32 cellular contexts compared by ENCODE assay signal in the genomic region with DNA sequence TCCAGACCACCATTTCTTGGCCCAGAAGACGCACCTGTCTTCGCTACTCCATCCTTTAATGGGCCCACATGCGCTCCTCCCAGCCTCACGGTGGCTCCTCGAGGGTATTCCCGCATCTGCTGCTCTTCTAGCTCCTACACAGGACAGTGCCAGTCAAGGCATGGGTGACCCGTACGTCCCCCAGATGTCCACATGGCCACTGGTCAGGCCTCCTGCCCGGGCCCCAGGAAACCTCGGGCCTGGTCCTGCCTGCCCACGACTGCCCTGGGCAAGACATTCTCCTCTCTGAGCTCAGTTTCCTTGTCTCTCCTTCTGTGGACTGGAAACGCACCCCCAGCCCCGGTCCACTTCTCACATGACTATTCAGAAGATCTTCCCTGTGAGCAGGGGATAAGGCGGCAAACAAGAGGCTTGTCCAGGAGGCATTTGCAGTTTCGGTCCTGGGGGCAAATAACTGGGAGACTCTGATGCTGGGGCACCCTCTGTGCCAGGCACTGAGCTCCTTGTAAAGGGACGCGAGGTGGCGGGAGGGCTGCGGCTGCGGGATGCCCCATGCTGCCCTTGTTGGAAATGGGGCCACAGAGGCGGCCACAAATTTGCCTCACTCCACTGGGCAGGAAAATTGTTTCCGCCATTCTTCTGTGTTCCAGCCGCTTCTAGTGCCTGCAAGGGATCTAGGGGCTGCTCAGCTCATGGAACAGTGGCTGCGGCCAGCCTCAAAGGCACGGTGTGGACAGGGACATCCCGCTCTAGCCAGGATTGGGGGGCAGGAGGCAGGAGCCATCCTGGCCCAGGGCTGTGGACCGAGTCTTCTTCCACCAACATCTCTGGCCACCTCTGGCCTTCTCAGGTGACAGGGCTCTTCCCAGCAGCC. TPM values are rescaled to one million over a fixed set of nuclear protein-coding genes. Genes with fewer than 3 reads are reported as not detected.
DNase-seq lines count a peak whose midpoint lies in the region; ATAC-seq, FAIRE-seq and TF ChIP-seq lines count a peak whose summit lies in the region.
"Had no signal": no experiment of that assay in that cellular context is flagged by ENCODE, and none has a peak within 500 bp of the region (broad histone marks: within the 10 kb centered on the region; RNA-seq: fewer than 3 reads in every experiment).

No MANE protein-coding gene starts in this region.

- H3K18ac ChIP-seq in H1 (ENCODE audit: extremely low read depth, low read length), result no peak overlapping the region

- no peak overlapping the region for H3K14ac ChIP-seq in H1 (ENCODE audit: insufficient read length)

- H3K36me3 ChIP-seq in right atrium auricular region, result no peaks in the 10 kb centered on the region
- no peaks in the 10 kb centered on the region for H3K36me3 ChIP-seq in H1 (ENCODE audit: control insufficient read depth in 2 of 4, insufficient read depth in 4 of 4, low read length in 3 of 4)
- H3K36me3 ChIP-seq in sigmoid colon, result no peaks in the 10 kb centered on the region
- H3K36me3 ChIP-seq: SJSA1, thyroid gland had no signal

- ATAC-seq in Right ventricle myocardium inferior, result no peak
- ATAC-seq in HG03521 (IDR thresholded peaks at IDR 0.05; ENCODE audit: unreplicated experiment), result no peak
- ATAC-seq: activated CD4-positive, alpha-beta T cell treated with anti-CD3 and anti-CD28 coated beads for 36 hours; activated CD8-positive, alpha-beta T cell treated with anti-CD3 and anti-CD28 coated beads for 36 hours; activated T-helper 17 cell treated with anti-CD3 and anti-CD28 coated beads, Interleukin-2, amount 50 U/mL, for 72 hours; Panc1 had no signal

- no peaks in the 10 kb centered on the region for H3K79me1 ChIP-seq in H1 (ENCODE audit: low read depth, low read length)

- 88% methylated on average over 27 of the region's 27 CpGs; no CpG with 5 or more reads in 1 of the 2 experiments for WGBS in H1 (ENCODE audit: extremely low coverage in 1 of 2, insufficient coverage in 1 of 2, insufficient read length in 1 of 2, insufficient replicate concordance in 2 of 2, low coverage in 1 of 2, low lambda C conversion rate in 2 of 2, missing lambda C conversion rate in 1 of 2), 2 experiments
- 90 to 92% methylated on average over 27 of the region's 27 CpGs for WGBS in sigmoid colon, 2 donors

- H3K79me2 ChIP-seq in H1 (ENCODE audit: control insufficient read depth in 1 of 2, insufficient read depth in 2 of 2, low read length in 2 of 2), result no peaks in the 10 kb centered on the region
- H3K79me2 ChIP-seq: parathyroid adenoma had no signal

- no peak overlapping the region for H4K5ac ChIP-seq in H1 (ENCODE audit: insufficient read length, low read depth, low read length)

- H3K27me3 ChIP-seq in right atrium auricular region, result no peaks in the 10 kb centered on the region
- peaks cover 0 to 2% (median under 1%) of the 10 kb centered on the region in 4 experiments; a peak in 1 of 7 replicates for H3K27me3 ChIP-seq in H1 (replicated peaks in 1 of 4; ENCODE audit: control insufficient read depth in 3 of 4, extremely low read depth in 1 of 4, insufficient read depth in 3 of 4, low read length in 3 of 4)
- H3K27me3 ChIP-seq in sigmoid colon, result peaks cover 0 to 33% (median 8%) of the 10 kb centered on the region in 3 donors
- H3K27me3 ChIP-seq: thyroid gland had no signal

- FAIRE-seq in H1 (lab: Jason Lieb, UNC), result no peak
- FAIRE-seq: A204.1, bronchial epithelial cell, colon, D721Med, islet of Langerhans had no signal

- H3K9me3 ChIP-seq in right atrium auricular region (no peaks in the 10 kb centered on the region), H1 (ENCODE audit: insufficient read depth in 2 of 2, low read depth in 1 of 2, low read length in 1 of 2) (no peaks in the 10 kb centered on the region), sigmoid colon (no peaks in the 10 kb centered on the region)
- H3K9me3 ChIP-seq: SJSA1, thyroid gland had no signal

- no peak overlapping the region for H3K9ac ChIP-seq in H1 (replicated peaks in 1 of 4; ENCODE audit: extremely low read depth in 1 of 4, low read depth in 3 of 4, low read length in 3 of 4)
- H3K9ac ChIP-seq: parathyroid adenoma had no signal

- H2BK20ac ChIP-seq in H1 (ENCODE audit: low read length), result no peak overlapping the region

- CTCF ChIA-PET in H1 (lab: Charles Lee; ENCODE audit: partially characterized antibody), result interaction anchor here (0.8 to 2.1 kb wide), 6 partner anchors 12 to 174 kb away, joined by 3 to 7 read pairs (median 3); no protein-coding TSS in a partner anchor

- no peak overlapping the region for H3K56ac ChIP-seq in H1 (replicated peaks; ENCODE audit: insufficient read length, low read depth, low read length)

- H2BK15ac ChIP-seq in H1 (ENCODE audit: low read length), result no peak overlapping the region

- H2BK12ac ChIP-seq in H1 (ENCODE audit: low read depth, low read length), result no peak overlapping the region

- no peak overlapping the region for H2BK120ac ChIP-seq in H1 (replicated peaks; ENCODE audit: low read depth, low read length)

- H2AK5ac ChIP-seq in H1 (ENCODE audit: low read depth, low read length), result no peak overlapping the region

- no peak overlapping the region for H2AFZ ChIP-seq in H1 (ENCODE audit: low read length)
- H2AFZ ChIP-seq: parathyroid adenoma had no signal

- H3K4me3 ChIP-seq in right atrium auricular region (no peak overlapping the region), H1 (ENCODE audit: extremely low read depth in 1 of 4, insufficient read depth in 2 of 4, low read depth in 3 of 4, low read length in 4 of 4) (no peak overlapping the region), sigmoid colon (no peak overlapping the region)
- H3K4me3 ChIP-seq: SJSA1, thyroid gland had no signal

- no peak overlapping the region for H3K4ac ChIP-seq in H1 (replicated peaks; ENCODE audit: insufficient read length, low read depth, low read length)

- TF ChIP-seq EP300 in H1 (IDR thresholded peaks at IDR 0.05; ENCODE audit: borderline replicate concordance in 1 of 2, low read depth in 2 of 2, low read length in 2 of 2) (no peak), sigmoid colon (IDR thresholded peaks at IDR 0.05) (no peak)

- intact Hi-C loops in Right ventricle myocardium inferior (cut with DNase I) (no loop called here), sigmoid colon (cut with DNase I) (no loop called here)

- no peak overlapping the region for H3K4me2 ChIP-seq in H1 (ENCODE audit: insufficient read depth in 1 of 2, low read depth in 2 of 2, low read length in 2 of 2)

- H3K23ac ChIP-seq in H1 (ENCODE audit: insufficient read length), result no peak overlapping the region

- TF ChIP-seq CTCF in right atrium auricular region (IDR thresholded peaks at IDR 0.05) (no peak), H1 (IDR thresholded peaks at IDR 0.05; ENCODE audit: control extremely low read depth in 1 of 3, insufficient read depth in 1 of 3, low read depth in 1 of 3, low read length in 3 of 3) (no peak), sigmoid colon (IDR thresholded peaks at IDR 0.05) (no peak)

- H3K27ac ChIP-seq in right atrium auricular region, result no peak overlapping the region
- H3K27ac ChIP-seq in H1 (ENCODE audit: low read depth, low read length), result no peak overlapping the region
- H3K27ac ChIP-seq in sigmoid colon, result no peak overlapping the region
- H3K27ac ChIP-seq: parathyroid adenoma, SJSA1, thyroid gland had no signal

- H4K8ac ChIP-seq in H1 (ENCODE audit: extremely low read depth, insufficient read depth, low read length), result peak overlapping the region; percentile 16; the same call in 1 of the 2 replicates

- peaks cover 5% of the 10 kb centered on the region; the same call in 1 of the 2 replicates for H3K23me2 ChIP-seq in H1 (ENCODE audit: low read depth, low read length)

- no peak overlapping the region for H2BK5ac ChIP-seq in H1 (ENCODE audit: low read depth, low read length)

- no peak overlapping the region for H4K91ac ChIP-seq in H1 (replicated peaks; ENCODE audit: insufficient read length, low read length)

- no peak for TF ChIP-seq RAD21 in H1 (IDR thresholded peaks at IDR 0.05 in 1 of 2, conservative IDR thresholded peaks at IDR 0.05 in 1 of 2; ENCODE audit: low read depth in 2 of 2, low read length in 2 of 2)

- POLR2A ChIA-PET in H1 (lab: Charles Lee; ENCODE audit: partially characterized antibody), result interaction anchor here (0.7 kb wide), 1 partner anchor 35 kb away, joined by 3 read pairs; no protein-coding TSS in a partner anchor

- DNase-seq in Right ventricle myocardium inferior (ENCODE audit: missing footprints), result peak; percentile 46
- no peak for DNase-seq in right atrium auricular region (ENCODE audit: low spot score)
- no peak for DNase-seq in H1 (ENCODE audit: low read depth in 1 of 2, low spot score in 2 of 2)
- DNase-seq in left kidney (ENCODE audit: low read depth, low spot score), result peak; percentile 72
- peak; percentile 37 for DNase-seq in sigmoid colon
- no peak for DNase-seq in NCI-H526 treated with DMSO at 0.1 percent for 48 hours (lab: John Stamatoyannopoulos, UW)
- DNase-seq in COLO668 (lab: John Stamatoyannopoulos, UW; ENCODE audit: unreplicated experiment), result no peak
- DNase-seq: activated CD4-positive, alpha-beta T cell treated with anti-CD3 and anti-CD28 coated beads for 36 hours; activated CD8-positive, alpha-beta T cell treated with anti-CD3 and anti-CD28 coated beads for 36 hours; CD4-positive, CD25-positive, alpha-beta regulatory T cell; DND-41; effector CD4-positive, alpha-beta T cell; erythroblast; GF-D8; H9; MV-4-11; NCI-H1436; NCI-H226; stimulated activated CD4-positive, alpha-beta T cell treated with anti-CD3 and anti-CD28 coated beads, Interleukin-4, amount 100 ng/mL, for 24 hours; T-helper 9 cell; thyroid gland had no signal

- H3K4me1 ChIP-seq in right atrium auricular region (no peaks in the 10 kb centered on the region), H1 (replicated peaks in 1 of 4; ENCODE audit: control insufficient read depth in 3 of 4, insufficient read depth in 4 of 4, low read length in 3 of 4) (peaks cover 0 to under 1% (median under 1%) of the 10 kb centered on the region in 4 experiments; a peak in 3 of 7 replicates), sigmoid colon (no peaks in the 10 kb centered on the region)
- H3K4me1 ChIP-seq: parathyroid adenoma, SJSA1, thyroid gland had no signal

- TF ChIP-seq POLR2A in H1 (IDR thresholded peaks at IDR 0.05; ENCODE audit: control extremely low read depth in 1 of 2, low read depth in 2 of 2, low read length in 2 of 2) (no peak), sigmoid colon (IDR thresholded peaks at IDR 0.05) (no peak)

- peaks cover 0 to 1% of the 10 kb centered on the region in 2 experiments for H4K20me1 ChIP-seq in H1 (replicated peaks in 1 of 2; ENCODE audit: control insufficient read depth in 1 of 2, insufficient read depth in 2 of 2, low read length in 2 of 2)

RNA-seq across cellular contexts. Expression of a gene that starts 6.8 kb away (rescaled TPM):
- 0.68 TPM for total RNA-seq in Right ventricle myocardium inferior
- total RNA-seq in right atrium auricular region, result 1 to 10 TPM in 1 of 2 donors, under 1 TPM in 1; 0.93 to 5.7 TPM
- 2.1 and 3.0 TPM in 2 replicates for total RNA-seq in H1 (2021; fragmentation: NEBNext Ultra II Directional; extraction: Animal tissue kit (Norgen Biotek cat#: 25700))
- polyA plus RNA-seq in H1 (2011; rRNA removed), result 2.9 and 3.7 TPM in 2 replicates
- 2.7 TPM for polyA plus RNA-seq in H1 (2011; cell fraction: cytosol; rRNA removed)
- 5.0 TPM for polyA plus RNA-seq in H1 (2011; cell fraction: nucleus; rRNA removed)
- polyA plus RNA-seq in H1 (2012, experiment 1 of 2), result 2.0 to 3.5 TPM (median 2.7 TPM) in 4 replicates
- polyA plus RNA-seq in H1 (2012, experiment 2 of 2), result 1.5 TPM
- polyA plus RNA-seq in H1 (2013, experiment 1 of 2), result 1.6 TPM
- polyA plus RNA-seq in H1 (2013, experiment 2 of 2), result 1.8 TPM
- 1.0 and 1.7 TPM in 2 replicates for polyA minus RNA-seq in H1 (2011; rRNA and poly(A)+ RNA removed)
- polyA minus RNA-seq in H1 (2011; cell fraction: cytosol; rRNA and poly(A)+ RNA removed), result 1.4 TPM
- polyA minus RNA-seq in H1 (2011; cell fraction: nucleus; rRNA and poly(A)+ RNA removed), result 1.9 TPM
- 1 to 10 TPM in 1 of 4 donors, under 1 TPM in 3; 0.36 to 1.4 (median 0.59) TPM for total RNA-seq in sigmoid colon
- under 1 TPM; 0.46 to 0.90 (median 0.60) TPM for polyA plus RNA-seq in sigmoid colon
- total RNA-seq: glomerular endothelial cell, SJSA1 had no signal

Comparison
In these comparisons a context has a peak if more than half of its experiments do, and no peak if none do; other contexts are left out.
1. DNase-seq: peak in Right ventricle myocardium inferior (single experiment), left kidney (single experiment) and sigmoid colon (single experiment); none in right atrium auricular region (single experiment), H1 (0 of 2), NCI-H526 treated with DMSO at 0.1 percent for 48 hours (single experiment) and COLO668 (single experiment).